Comparison of ENCODE assay signal across 11 cellular contexts in genomic region chr9:127858041-127858512, GRCh38. TPM values are rescaled to one million over a fixed set of nuclear protein-coding genes. Genes with fewer than 3 reads are reported as not detected.
A peak's percentile ranks its signal among the peaks of the same experiment; 100 is the strongest.
DNase-seq lines count a peak whose midpoint lies in the region; ATAC-seq, FAIRE-seq and TF ChIP-seq lines count a peak whose summit lies in the region.
"Had no signal": no experiment of that assay in that cellular context is flagged by ENCODE, and none has a peak within 500 bp of the region (broad histone marks: within the 10 kb centered on the region; RNA-seq: fewer than 3 reads in every experiment).

No MANE protein-coding gene starts in this region.

- H3K27ac ChIP-seq in VCaP (peak overlapping the region; percentile 38; the same call in 1 of the 2 replicates), HepG2 (ENCODE audit: extremely low read length, insufficient read depth, low read length) (no peak overlapping the region), upper lobe of left lung (peak overlapping the region; percentile 9 to 91 (median 78))

- FAIRE-seq in HepG2 (lab: Jason Lieb, UNC): no peak

- no peak for TF ChIP-seq RAD21 in HepG2 (CRISPR knock-in tag; IDR thresholded peaks at IDR 0.05)

- no peak overlapping the region for H3K9ac ChIP-seq in HepG2 (ENCODE audit: insufficient read depth, low read depth, low read length)

- H3K4me3 ChIP-seq in HepG2 (replicated peaks in 1 of 3; ENCODE audit: insufficient read depth in 1 of 3, low read depth in 2 of 3, low read length in 3 of 3): no peak overlapping the region
- no peak overlapping the region for H3K4me3 ChIP-seq in upper lobe of left lung

- in situ Hi-C loops in HepG2 (cut with HindIII; ENCODE audit: extremely low pct_ligation_motif_present, low pct_unique_long_range_greater_than_20kb): no loop called here

- ATAC-seq in HepG2: peak; percentile 11
- ATAC-seq in upper lobe of left lung (ENCODE audit: low FRiP score in 2 of 2): no peak

- peaks cover 74% of the 10 kb centered on the region for H3K4me1 ChIP-seq in HepG2 (ENCODE audit: insufficient read depth, low read length)
- peaks cover 73 to 86% (median 74%) of the 10 kb centered on the region in 4 donors for H3K4me1 ChIP-seq in upper lobe of left lung

- intact Hi-C loops in HepG2 (cut with micrococcal nuclease; ENCODE audit: unreplicated experiment): no loop called here

- no TSS peak for BruUV-seq in HepG2 (replicated peaks; lab: Mats Ljungman, UMichigan)

- TF ChIP-seq CTCF in VCaP (conservative IDR thresholded peaks at IDR 0.05): no peak
- TF ChIP-seq CTCF in HepG2 (CRISPR knock-in tag; IDR thresholded peaks at IDR 0.05): no peak
- TF ChIP-seq CTCF in upper lobe of left lung (IDR thresholded peaks at IDR 0.05): no peak

- no CpG with 5 or more reads among the region's 12 CpGs for WGBS in HepG2 (ENCODE audit: low lambda C conversion rate)
- 35 to 53% methylated on average over 8 to 12 of the region's 12 CpGs for WGBS in upper lobe of left lung, 2 donors

- H3K27me3 ChIP-seq in HepG2 (ENCODE audit: control insufficient read depth in 1 of 2, insufficient read depth in 2 of 2, low read length in 2 of 2) (0 out of 5 replicates have a peak, but pooled peaks cover 0 to 1% of the 10 kb centered on the region in 2 experiments), upper lobe of left lung (no peaks in the 10 kb centered on the region)

- no peaks in the 10 kb centered on the region for H4K20me1 ChIP-seq in HepG2 (ENCODE audit: insufficient read depth, low read length)

- DNase-seq in NCI-H510A treated with DMSO at 0.1 percent for 48 hours (lab: John Stamatoyannopoulos, UW): peak; percentile 37
- no peak for DNase-seq in NCI-H510A (lab: John Stamatoyannopoulos, UW)
- DNase-seq in HepG2 (ENCODE audit: low spot score): no peak
- DNase-seq in upper lobe of left lung: peak in 1 of 2 donors; percentile 62
- no peak for DNase-seq in NCI-H128 (lab: John Stamatoyannopoulos, UW; ENCODE audit: unreplicated experiment)
- DNase-seq in SW 1271 (lab: John Stamatoyannopoulos, UW): no peak
- no peak for DNase-seq in activated CD4-positive, CD25-positive, alpha-beta regulatory T cell treated with anti-CD3 and anti-CD28 coated beads, Interleukin-2, amount 50 U/mL, for 72 hours
- DNase-seq: ACHN; cortex of kidney; stimulated activated naive CD4-positive, alpha-beta T cell had no signal

- H3K4me2 ChIP-seq in HepG2 (ENCODE audit: low read depth, low read length): peak overlapping the region; percentile 26

- H3K79me2 ChIP-seq in HepG2 (ENCODE audit: insufficient read depth, low read length): no peaks in the 10 kb centered on the region

- CTCF ChIA-PET in HepG2 (lab: Yijun Ruan, JAX; ENCODE audit: low intra/inter-chr PET ratio, low total read pairs): no interaction called here

- H3K9me3 ChIP-seq in HepG2 (ENCODE audit: low read length): no peaks in the 10 kb centered on the region
- no peaks in the 10 kb centered on the region for H3K9me3 ChIP-seq in upper lobe of left lung

- TF ChIP-seq POLR2A in HepG2 (IDR thresholded peaks at IDR 0.05; ENCODE audit: insufficient read depth in 1 of 2, low read depth in 2 of 2, low read length in 2 of 2) (no peak), upper lobe of left lung (IDR thresholded peaks at IDR 0.05) (no peak)

- no peak overlapping the region for H2AFZ ChIP-seq in HepG2 (ENCODE audit: low read length)

- TF ChIP-seq EP300 in HepG2 (IDR thresholded peaks at IDR 0.05; ENCODE audit: low read depth in 2 of 2, low read length in 2 of 2) (no peak), HepG2 (CRISPR knock-in tag; IDR thresholded peaks at IDR 0.05; ENCODE audit: borderline replicate concordance) (no peak), upper lobe of left lung (IDR thresholded peaks at IDR 0.05) (no peak)

- POLR2A ChIA-PET in HepG2 (lab: Yijun Ruan, JAX): no interaction called here

- H3K36me3 ChIP-seq in HepG2 (replicated peaks in 1 of 2; ENCODE audit: control insufficient read depth in 1 of 2, insufficient read depth in 2 of 2, low read length in 2 of 2) (no peaks in the 10 kb centered on the region), upper lobe of left lung (peaks cover 0 to 3% (median 0%) of the 10 kb centered on the region in 4 donors)

RNA-seq across cellular contexts. Expression of gene ENG, which starts 3.6 kb away (rescaled TPM):
- total RNA-seq in HepG2 (2016; rRNA removed; fragmentation: Illumina TruSeq; extraction: Trizol) (0.02 TPM in 1 of 2 replicates, not detected in the other), upper lobe of left lung (100 to 1,000 TPM in 4 of 6 donors, 10 to 100 TPM in 2; 45.7 to 378 (median 178) TPM)
- total RNA-seq in HepG2 (2016; cell fraction: cytosol; rRNA removed; fragmentation: Illumina TruSeq; extraction: Trizol; ENCODE audit: low read depth): not detected in 2 replicates
- 0.07 and 0.17 TPM in 2 replicates for total RNA-seq in HepG2 (2016; cell fraction: insoluble cytoplasmic fraction; rRNA removed; fragmentation: Illumina TruSeq; extraction: Trizol)
- 0.07 and 0.22 TPM in 2 replicates for total RNA-seq in HepG2 (2016; cell fraction: membrane; rRNA removed; fragmentation: Illumina TruSeq; extraction: Trizol)
- total RNA-seq in HepG2 (2016; cell fraction: nucleus; rRNA removed; fragmentation: Illumina TruSeq; extraction: Trizol): 0.25 TPM in 1 of 2 replicates, not detected in the other
- 1.1 and 1.4 TPM in 2 replicates for polyA plus RNA-seq in HepG2 (2011; rRNA removed)
- polyA plus RNA-seq in HepG2 (2011; cell fraction: cytosol; rRNA removed): 0.82 and 1.1 TPM in 2 replicates
- polyA plus RNA-seq in HepG2 (2011; cell fraction: nucleus; rRNA removed): 2.1 and 2.3 TPM in 2 replicates
- polyA plus RNA-seq in HepG2 (2012): 1.4 and 1.5 TPM in 2 replicates
- polyA plus RNA-seq in HepG2 (2016; cell fraction: cytosol; fragmentation: Illumina TruSeq; extraction: Trizol; ENCODE audit: low read depth): not detected in 2 replicates
- 0.08 TPM in 1 of 2 replicates, not detected in the other for polyA plus RNA-seq in HepG2 (2016; cell fraction: insoluble cytoplasmic fraction; fragmentation: Illumina TruSeq; extraction: Trizol; ENCODE audit: low read depth)
- 0.06 and 0.13 TPM in 2 replicates for polyA plus RNA-seq in HepG2 (2016; cell fraction: membrane; fragmentation: Illumina TruSeq; extraction: Trizol; ENCODE audit: low read depth)
- polyA plus RNA-seq in HepG2 (2016; cell fraction: nucleus; fragmentation: Illumina TruSeq; extraction: Trizol; ENCODE audit: insufficient read depth, low read depth): 0.20 and 0.22 TPM in 2 replicates
- polyA minus RNA-seq in HepG2 (2011; rRNA and poly(A)+ RNA removed; ENCODE audit: low replicate concordance): 1.2 and 26.5 TPM in 2 replicates
- 0.30 and 0.62 TPM in 2 replicates for polyA minus RNA-seq in HepG2 (2011; cell fraction: cytosol; rRNA and poly(A)+ RNA removed)
- polyA minus RNA-seq in HepG2 (2011; cell fraction: nucleus; rRNA and poly(A)+ RNA removed): 0.75 and 0.90 TPM in 2 replicates

RNA-seq across cellular contexts. Expression of gene AK1, which starts 19.4 kb away (rescaled TPM):
- total RNA-seq in HepG2 (2016; rRNA removed; fragmentation: Illumina TruSeq; extraction: Trizol) (25.7 and 32.8 TPM in 2 replicates), upper lobe of left lung (100 to 1,000 TPM; 106 to 239 (median 161) TPM)
- total RNA-seq in HepG2 (2016; cell fraction: cytosol; rRNA removed; fragmentation: Illumina TruSeq; extraction: Trizol; ENCODE audit: low read depth): 12.5 and 17.4 TPM in 2 replicates
- 27.8 and 33.7 TPM in 2 replicates for total RNA-seq in HepG2 (2016; cell fraction: insoluble cytoplasmic fraction; rRNA removed; fragmentation: Illumina TruSeq; extraction: Trizol)
- 18.2 and 19.8 TPM in 2 replicates for total RNA-seq in HepG2 (2016; cell fraction: membrane; rRNA removed; fragmentation: Illumina TruSeq; extraction: Trizol)
- total RNA-seq in HepG2 (2016; cell fraction: nucleus; rRNA removed; fragmentation: Illumina TruSeq; extraction: Trizol): 13.7 and 15.3 TPM in 2 replicates
- 19.1 and 28.5 TPM in 2 replicates for polyA plus RNA-seq in HepG2 (2011; rRNA removed)
- 29.9 and 38.0 TPM in 2 replicates for polyA plus RNA-seq in HepG2 (2011; cell fraction: cytosol; rRNA removed)
- polyA plus RNA-seq in HepG2 (2011; cell fraction: nucleus; rRNA removed): 34.1 and 55.6 TPM in 2 replicates
- polyA plus RNA-seq in HepG2 (2012): 17.5 and 23.3 TPM in 2 replicates
- polyA plus RNA-seq in HepG2 (2016; cell fraction: cytosol; fragmentation: Illumina TruSeq; extraction: Trizol; ENCODE audit: low read depth): 28.9 and 48.9 TPM in 2 replicates
- polyA plus RNA-seq in HepG2 (2016; cell fraction: insoluble cytoplasmic fraction; fragmentation: Illumina TruSeq; extraction: Trizol; ENCODE audit: low read depth): 44.7 and 50.7 TPM in 2 replicates
- 31.6 and 41.6 TPM in 2 replicates for polyA plus RNA-seq in HepG2 (2016; cell fraction: membrane; fragmentation: Illumina TruSeq; extraction: Trizol; ENCODE audit: low read depth)
- 39.2 and 40.7 TPM in 2 replicates for polyA plus RNA-seq in HepG2 (2016; cell fraction: nucleus; fragmentation: Illumina TruSeq; extraction: Trizol; ENCODE audit: insufficient read depth, low read depth)
- 3.6 and 45.8 TPM in 2 replicates for polyA minus RNA-seq in HepG2 (2011; rRNA and poly(A)+ RNA removed; ENCODE audit: low replicate concordance)
- 3.8 and 5.4 TPM in 2 replicates for polyA minus RNA-seq in HepG2 (2011; cell fraction: cytosol; rRNA and poly(A)+ RNA removed)
- 1.7 and 4.1 TPM in 2 replicates for polyA minus RNA-seq in HepG2 (2011; cell fraction: nucleus; rRNA and poly(A)+ RNA removed)

RNA-seq across cellular contexts. Expression of gene ST6GALNAC6, which starts 41.3 kb away (rescaled TPM):
- total RNA-seq in HepG2 (2016; rRNA removed; fragmentation: Illumina TruSeq; extraction: Trizol) (16.7 and 18.5 TPM in 2 replicates), upper lobe of left lung (100 to 1,000 TPM in 1 of 6 donors, 10 to 100 TPM in 5; 67.3 to 117 (median 85.2) TPM)
- total RNA-seq in HepG2 (2016; cell fraction: cytosol; rRNA removed; fragmentation: Illumina TruSeq; extraction: Trizol; ENCODE audit: low read depth): 13.5 and 13.9 TPM in 2 replicates
- total RNA-seq in HepG2 (2016; cell fraction: insoluble cytoplasmic fraction; rRNA removed; fragmentation: Illumina TruSeq; extraction: Trizol): 11.7 and 18.2 TPM in 2 replicates
- 42.0 and 46.1 TPM in 2 replicates for total RNA-seq in HepG2 (2016; cell fraction: membrane; rRNA removed; fragmentation: Illumina TruSeq; extraction: Trizol)
- total RNA-seq in HepG2 (2016; cell fraction: nucleus; rRNA removed; fragmentation: Illumina TruSeq; extraction: Trizol): 13.4 and 15.1 TPM in 2 replicates
- polyA plus RNA-seq in HepG2 (2011; rRNA removed): 65.4 and 103 TPM in 2 replicates
- polyA plus RNA-seq in HepG2 (2011; cell fraction: cytosol; rRNA removed): 63.0 and 69.3 TPM in 2 replicates
- polyA plus RNA-seq in HepG2 (2011; cell fraction: nucleus; rRNA removed): 134 and 138 TPM in 2 replicates
- polyA plus RNA-seq in HepG2 (2012): 36.1 and 53.0 TPM in 2 replicates
- polyA plus RNA-seq in HepG2 (2016; cell fraction: cytosol; fragmentation: Illumina TruSeq; extraction: Trizol; ENCODE audit: low read depth): 33.4 and 37.1 TPM in 2 replicates
- polyA plus RNA-seq in HepG2 (2016; cell fraction: insoluble cytoplasmic fraction; fragmentation: Illumina TruSeq; extraction: Trizol; ENCODE audit: low read depth): 18.0 and 19.3 TPM in 2 replicates
- polyA plus RNA-seq in HepG2 (2016; cell fraction: membrane; fragmentation: Illumina TruSeq; extraction: Trizol; ENCODE audit: low read depth): 54.8 and 59.0 TPM in 2 replicates
- polyA plus RNA-seq in HepG2 (2016; cell fraction: nucleus; fragmentation: Illumina TruSeq; extraction: Trizol; ENCODE audit: insufficient read depth, low read depth): 32.9 and 35.5 TPM in 2 replicates
- polyA minus RNA-seq in HepG2 (2011; rRNA and poly(A)+ RNA removed; ENCODE audit: low replicate concordance): 41.6 and 91.9 TPM in 2 replicates
- polyA minus RNA-seq in HepG2 (2011; cell fraction: cytosol; rRNA and poly(A)+ RNA removed): 15.4 and 21.1 TPM in 2 replicates
- polyA minus RNA-seq in HepG2 (2011; cell fraction: nucleus; rRNA and poly(A)+ RNA removed): 22.4 and 22.6 TPM in 2 replicates

RNA-seq across cellular contexts. Expression of gene FPGS, which starts 55.4 kb away (rescaled TPM):
- total RNA-seq in HepG2 (2016; rRNA removed; fragmentation: Illumina TruSeq; extraction: Trizol): 20.3 and 35.6 TPM in 2 replicates
- total RNA-seq in HepG2 (2016; cell fraction: cytosol; rRNA removed; fragmentation: Illumina TruSeq; extraction: Trizol; ENCODE audit: low read depth): 7.4 and 10.3 TPM in 2 replicates
- 18.5 and 37.2 TPM in 2 replicates for total RNA-seq in HepG2 (2016; cell fraction: insoluble cytoplasmic fraction; rRNA removed; fragmentation: Illumina TruSeq; extraction: Trizol)
- 18.1 and 18.9 TPM in 2 replicates for total RNA-seq in HepG2 (2016; cell fraction: membrane; rRNA removed; fragmentation: Illumina TruSeq; extraction: Trizol)
- total RNA-seq in HepG2 (2016; cell fraction: nucleus; rRNA removed; fragmentation: Illumina TruSeq; extraction: Trizol): 26.8 and 31.7 TPM in 2 replicates
- 36.8 and 41.3 TPM in 2 replicates for polyA plus RNA-seq in HepG2 (2011; rRNA removed)
- polyA plus RNA-seq in HepG2 (2011; cell fraction: cytosol; rRNA removed): 20.2 and 34.2 TPM in 2 replicates
- polyA plus RNA-seq in HepG2 (2011; cell fraction: nucleus; rRNA removed): 102 and 128 TPM in 2 replicates
- 16.9 and 23.2 TPM in 2 replicates for polyA plus RNA-seq in HepG2 (2012)
- 8.3 and 9.4 TPM in 2 replicates for polyA plus RNA-seq in HepG2 (2016; cell fraction: cytosol; fragmentation: Illumina TruSeq; extraction: Trizol; ENCODE audit: low read depth)
- 21.4 and 32.6 TPM in 2 replicates for polyA plus RNA-seq in HepG2 (2016; cell fraction: insoluble cytoplasmic fraction; fragmentation: Illumina TruSeq; extraction: Trizol; ENCODE audit: low read depth)
- polyA plus RNA-seq in HepG2 (2016; cell fraction: membrane; fragmentation: Illumina TruSeq; extraction: Trizol; ENCODE audit: low read depth): 12.8 and 13.0 TPM in 2 replicates
- 68.3 and 83.1 TPM in 2 replicates for polyA plus RNA-seq in HepG2 (2016; cell fraction: nucleus; fragmentation: Illumina TruSeq; extraction: Trizol; ENCODE audit: insufficient read depth, low read depth)
- 71.8 and 195 TPM in 2 replicates for polyA minus RNA-seq in HepG2 (2011; rRNA and poly(A)+ RNA removed; ENCODE audit: low replicate concordance)
- polyA minus RNA-seq in HepG2 (2011; cell fraction: cytosol; rRNA and poly(A)+ RNA removed): 13.5 and 19.9 TPM in 2 replicates
- 25.4 and 26.6 TPM in 2 replicates for polyA minus RNA-seq in HepG2 (2011; cell fraction: nucleus; rRNA and poly(A)+ RNA removed)
- total RNA-seq in upper lobe of left lung: 100 to 1,000 TPM in 2 of 6 donors, 10 to 100 TPM in 4; 85.1 to 337 (median 95.5) TPM

RNA-seq across cellular contexts. Expression of gene ST6GALNAC4, which starts 58.8 kb away (rescaled TPM):
- total RNA-seq in HepG2 (2016; rRNA removed; fragmentation: Illumina TruSeq; extraction: Trizol) (14.8 and 18.8 TPM in 2 replicates), upper lobe of left lung (100 to 1,000 TPM in 1 of 6 donors, 10 to 100 TPM in 5; 41.3 to 105 (median 56.2) TPM)
- 35.6 and 43.0 TPM in 2 replicates for total RNA-seq in HepG2 (2016; cell fraction: cytosol; rRNA removed; fragmentation: Illumina TruSeq; extraction: Trizol; ENCODE audit: low read depth)
- total RNA-seq in HepG2 (2016; cell fraction: insoluble cytoplasmic fraction; rRNA removed; fragmentation: Illumina TruSeq; extraction: Trizol): 13.0 and 19.7 TPM in 2 replicates
- total RNA-seq in HepG2 (2016; cell fraction: membrane; rRNA removed; fragmentation: Illumina TruSeq; extraction: Trizol): 47.7 and 65.6 TPM in 2 replicates
- total RNA-seq in HepG2 (2016; cell fraction: nucleus; rRNA removed; fragmentation: Illumina TruSeq; extraction: Trizol): 12.8 and 17.5 TPM in 2 replicates
- polyA plus RNA-seq in HepG2 (2011; rRNA removed): 27.7 and 36.4 TPM in 2 replicates
- polyA plus RNA-seq in HepG2 (2011; cell fraction: cytosol; rRNA removed): 26.2 and 47.9 TPM in 2 replicates
- polyA plus RNA-seq in HepG2 (2011; cell fraction: nucleus; rRNA removed): 41.2 and 43.3 TPM in 2 replicates
- polyA plus RNA-seq in HepG2 (2012): 14.8 and 21.6 TPM in 2 replicates
- 55.5 and 75.3 TPM in 2 replicates for polyA plus RNA-seq in HepG2 (2016; cell fraction: cytosol; fragmentation: Illumina TruSeq; extraction: Trizol; ENCODE audit: low read depth)
- polyA plus RNA-seq in HepG2 (2016; cell fraction: insoluble cytoplasmic fraction; fragmentation: Illumina TruSeq; extraction: Trizol; ENCODE audit: low read depth): 20.6 and 23.9 TPM in 2 replicates
- 69.4 and 78.8 TPM in 2 replicates for polyA plus RNA-seq in HepG2 (2016; cell fraction: membrane; fragmentation: Illumina TruSeq; extraction: Trizol; ENCODE audit: low read depth)
- polyA plus RNA-seq in HepG2 (2016; cell fraction: nucleus; fragmentation: Illumina TruSeq; extraction: Trizol; ENCODE audit: insufficient read depth, low read depth): 25.2 and 32.3 TPM in 2 replicates
- polyA minus RNA-seq in HepG2 (2011; rRNA and poly(A)+ RNA removed; ENCODE audit: low replicate concordance): 74.4 and 118 TPM in 2 replicates
- polyA minus RNA-seq in HepG2 (2011; cell fraction: cytosol; rRNA and poly(A)+ RNA removed): 40.0 and 42.1 TPM in 2 replicates
- polyA minus RNA-seq in HepG2 (2011; cell fraction: nucleus; rRNA and poly(A)+ RNA removed): 15.6 and 17.8 TPM in 2 replicates

Comparison
In these comparisons a context has a peak if more than half of its experiments do, and no peak if none do; other contexts are left out.
1. RNA of gene ENG, which starts 3.6 kb away (total RNA-seq): 45.7 to 378 TPM in upper lobe of left lung; 0.02 to 0.25 TPM in HepG2; every median in the first group is over 10 times any median in the second.